8 cellular contexts compared by ENCODE assay signal in genomic region chr7:55130079-55130476, GRCh38.
DNase-seq lines count a peak whose midpoint lies in the region; ATAC-seq and TF ChIP-seq lines count a peak whose summit lies in the region.

No MANE protein-coding gene starts in this region.

- TF ChIP-seq CTCF in heart right ventricle (IDR thresholded peaks at IDR 0.05) = no peak

- H3K4me3 Mint-ChIP-seq in activated naive CD4-positive, alpha-beta T cell treated with anti-CD3 and anti-CD28 coated beads for 36 hours = no peak overlapping the region

- peaks cover 11% of the 10 kb centered on the region for H3K27me3 Mint-ChIP-seq in activated naive CD4-positive, alpha-beta T cell treated with anti-CD3 and anti-CD28 coated beads for 36 hours (ENCODE audit: low read depth)

- H3K4ac ChIP-seq in mesendoderm (ENCODE audit: low read depth, low read length) = no peak overlapping the region

- H3K9ac ChIP-seq in mesendoderm (ENCODE audit: low read length) = no peak overlapping the region

- no peak overlapping the region for H3K4me3 ChIP-seq in heart right ventricle
- no peak overlapping the region for H3K4me3 ChIP-seq in ectodermal cell (ENCODE audit: insufficient read depth, low read depth, low read length)
- no peak overlapping the region for H3K4me3 ChIP-seq in mesendoderm (ENCODE audit: low read length)
- no peak overlapping the region for H3K4me3 ChIP-seq in aorta (ENCODE audit: low read length in 2 of 2)

- no peaks in the 10 kb centered on the region for H3K9me3 Mint-ChIP-seq in activated naive CD4-positive, alpha-beta T cell treated with anti-CD3 and anti-CD28 coated beads for 36 hours

- CTCF ChIA-PET in activated naive CD4-positive, alpha-beta T cell treated with anti-CD3 and anti-CD28 coated beads for 36 hours (lab: Charles Lee) = no interaction called here

- ATAC-seq in heart right ventricle = no peak
- no peak for ATAC-seq in Right ventricle myocardium inferior
- peak; percentile 58 for ATAC-seq in aorta (ENCODE audit: low FRiP score)

- H3K79me1 ChIP-seq in mesendoderm (ENCODE audit: low read length) = no peaks in the 10 kb centered on the region

- H3K4me1 ChIP-seq in heart right ventricle = peaks cover 26 to 98% (median 78%) of the 10 kb centered on the region in 9 donors
- peaks cover 32% of the 10 kb centered on the region for H3K4me1 ChIP-seq in ectodermal cell (ENCODE audit: control insufficient read depth, insufficient read depth, low read length)
- no peaks in the 10 kb centered on the region for H3K4me1 ChIP-seq in mesendoderm (ENCODE audit: control insufficient read depth, low read depth, low read length)
- H3K4me1 ChIP-seq in aorta (ENCODE audit: control insufficient read depth in 1 of 2, insufficient read depth in 2 of 2, low read length in 2 of 2) = peaks cover 3 to 19% of the 10 kb centered on the region in 2 donors

- H3K4me1 Mint-ChIP-seq in activated naive CD4-positive, alpha-beta T cell treated with anti-CD3 and anti-CD28 coated beads for 36 hours (ENCODE audit: low read depth) = peaks cover 14% of the 10 kb centered on the region

- H4K8ac ChIP-seq in mesendoderm (ENCODE audit: low read depth, low read length) = no peak overlapping the region

- no peaks in the 10 kb centered on the region for H3K36me3 Mint-ChIP-seq in activated naive CD4-positive, alpha-beta T cell treated with anti-CD3 and anti-CD28 coated beads for 36 hours (ENCODE audit: low read depth)

- H2AK5ac ChIP-seq in mesendoderm (ENCODE audit: low read length) = no peak overlapping the region

- H3K23ac ChIP-seq in mesendoderm (ENCODE audit: low read length) = no peak overlapping the region

- H3K4me2 ChIP-seq in mesendoderm (ENCODE audit: low read length) = no peak overlapping the region

- H3K79me2 ChIP-seq in mesendoderm (ENCODE audit: control insufficient read depth, insufficient read depth, low read length) = no peaks in the 10 kb centered on the region

- H2BK15ac ChIP-seq in mesendoderm (replicated peaks; ENCODE audit: low read depth) = no peak overlapping the region

- H3K9me3 ChIP-seq in heart right ventricle = peaks cover 0 to 4% (median 0%) of the 10 kb centered on the region in 11 donors
- H3K9me3 ChIP-seq in ectodermal cell (ENCODE audit: control insufficient read depth, low read length) = no peaks in the 10 kb centered on the region
- no peaks in the 10 kb centered on the region for H3K9me3 ChIP-seq in aorta (ENCODE audit: control insufficient read depth, low read length)

- H3K27ac ChIP-seq in heart right ventricle (peak overlapping the region in 9 of 10 donors; percentile 36 to 85 (median 60)), ectodermal cell (ENCODE audit: insufficient read depth, low read depth, low read length, poor library complexity, severe bottlenecking) (peak overlapping the region; percentile 81), mesendoderm (ENCODE audit: low read depth, low read length) (no peak overlapping the region), aorta (ENCODE audit: low read depth in 1 of 2, low read length in 2 of 2) (peak overlapping the region; percentile 81 to 92)

- no peak overlapping the region for H2BK5ac ChIP-seq in mesendoderm (ENCODE audit: low read length)

- H4K5ac ChIP-seq in mesendoderm (ENCODE audit: low read length) = no peak overlapping the region

- no peak overlapping the region for H3K27ac Mint-ChIP-seq in activated naive CD4-positive, alpha-beta T cell treated with anti-CD3 and anti-CD28 coated beads for 36 hours

- no peak overlapping the region for H2BK120ac ChIP-seq in mesendoderm (ENCODE audit: low read depth, low read length)

- no peak overlapping the region for H3K18ac ChIP-seq in mesendoderm (ENCODE audit: low read length)

- H3K36me3 ChIP-seq in heart right ventricle (no peaks in the 10 kb centered on the region), ectodermal cell (ENCODE audit: control insufficient read depth, insufficient read depth, low read length) (no peaks in the 10 kb centered on the region), mesendoderm (ENCODE audit: control insufficient read depth, insufficient read depth, low read length) (no peaks in the 10 kb centered on the region), aorta (ENCODE audit: control insufficient read depth in 1 of 2, insufficient read depth in 2 of 2, low read length in 1 of 2) (no peaks in the 10 kb centered on the region)

- intact Hi-C loops in heart right ventricle (cut with DNase I) = loop anchor here in 5 of 10 donors (5.0 to 10.0 kb wide), 10 partner anchors 33 to 127 kb away; partner anchors contain the start of gene EGFR (in 1 of the 5)
- intact Hi-C loops in Right ventricle myocardium inferior (cut with DNase I) = loop anchor here (5.0 to 10.0 kb wide), 2 partner anchors 113 to 125 kb away; partner anchors contain the start of gene EGFR
- intact Hi-C loops in aorta (cut with DNase I) = loop anchor here (2.0 to 5.0 kb wide), 4 partner anchors 58 to 113 kb away; partner anchors contain the start of gene EGFR (in 2 of the 2)
- intact Hi-C loops in activated naive CD4-positive, alpha-beta T cell treated with anti-CD3 and anti-CD28 coated beads for 36 hours (cut with micrococcal nuclease) = loop anchor here (5.0 kb wide), 3 partner anchors 43 to 402 kb away; no protein-coding TSS in a partner anchor

- WGBS in heart right ventricle, 2 donors = 52 to 53% methylated on average over 5 of the region's 5 CpGs
- WGBS in ectodermal cell, 2 experiments = 42 to 50% methylated on average over 5 of the region's 5 CpGs
- WGBS in mesendoderm (ENCODE audit: extremely low coverage, insufficient coverage, low lambda C conversion rate) = no CpG with 5 or more reads among the region's 5 CpGs
- 21 to 22% methylated on average over 5 of the region's 5 CpGs for WGBS in aorta, 2 donors

- H3K27me3 ChIP-seq in heart right ventricle (no peaks in the 10 kb centered on the region), ectodermal cell (ENCODE audit: control insufficient read depth, insufficient read depth, low read length, poor library complexity, severe bottlenecking) (no peaks in the 10 kb centered on the region), mesendoderm (ENCODE audit: insufficient read depth, low read length, poor library complexity) (no peaks in the 10 kb centered on the region), aorta (ENCODE audit: control insufficient read depth in 1 of 2, insufficient read depth in 2 of 2, low read length in 1 of 2) (no peaks in the 10 kb centered on the region)

- no peak for DNase-seq in heart right ventricle
- DNase-seq in Right ventricle myocardium inferior (ENCODE audit: missing footprints) = no peak
- DNase-seq in mesendoderm = peak; percentile 49
- DNase-seq in aorta = no peak
- DNase-seq in midbrain (lab: John Stamatoyannopoulos, UW) = no peak
- DNase-seq in RKO (ENCODE audit: low spot score) = no peak
- no peak for DNase-seq in activated naive CD4-positive, alpha-beta T cell treated with anti-CD3 and anti-CD28 coated beads for 36 hours

- H3K56ac ChIP-seq in mesendoderm (ENCODE audit: low read length) = no peak overlapping the region
